Comparison of ENCODE assay signal across 10 cellular contexts in the genomic region with DNA sequence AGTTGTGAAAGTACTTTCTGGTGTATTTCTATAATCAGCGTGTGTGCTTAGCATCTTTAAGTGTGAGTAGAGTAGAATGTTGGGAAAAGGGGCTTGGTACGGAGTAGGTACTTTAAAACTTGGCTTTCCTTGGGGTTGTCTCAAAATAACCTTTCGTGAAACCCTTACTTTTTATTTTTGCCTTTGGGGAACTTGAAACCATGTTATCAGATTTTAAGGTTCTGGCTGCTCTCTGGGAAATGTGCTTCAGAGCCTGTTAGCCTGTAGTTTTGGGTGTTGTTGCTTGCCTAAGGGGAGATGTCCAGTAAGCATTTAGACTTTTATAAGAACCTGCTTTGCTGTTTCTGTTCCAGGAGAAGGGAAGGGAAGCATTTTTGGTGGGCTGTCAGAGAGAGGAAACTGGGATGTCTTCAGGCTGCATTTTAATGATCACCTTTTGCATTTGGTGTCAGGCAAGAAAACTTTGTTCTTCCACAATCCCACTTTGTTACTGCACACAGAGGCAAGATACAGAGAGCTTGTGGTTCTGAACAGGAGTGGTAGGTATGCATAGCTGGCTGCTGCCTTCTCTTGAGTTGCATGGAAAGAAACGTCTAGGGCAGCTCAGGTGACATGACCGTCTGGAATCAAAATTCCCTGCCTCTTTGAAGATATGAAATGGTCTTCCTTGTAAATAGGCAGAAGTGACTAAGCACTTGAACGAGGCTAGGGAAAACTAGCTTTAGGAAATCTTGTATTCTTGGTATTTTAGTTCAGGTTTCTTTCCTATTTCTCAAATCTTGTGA. TPM values are rescaled to one million over a fixed set of nuclear protein-coding genes. Genes with fewer than 3 reads are reported as not detected.
DNase-seq lines count a peak whose midpoint lies in the region; ATAC-seq and TF ChIP-seq lines count a peak whose summit lies in the region.
"Had no signal": no experiment of that assay in that cellular context is flagged by ENCODE, and none has a peak within 500 bp of the region (broad histone marks: within the 10 kb centered on the region; RNA-seq: fewer than 3 reads in every experiment).

No MANE protein-coding gene starts in this region.

- intact Hi-C loops in activated naive CD4-positive, alpha-beta T cell treated with anti-CD3 and anti-CD28 coated beads for 36 hours (cut with micrococcal nuclease): loop anchor here (2.0 to 10.0 kb wide), 6 partner anchors 36 to 571 kb away; a partner anchor contains a TSS

- H3K27ac ChIP-seq in iPS-20b (ENCODE audit: low read length) (no peak overlapping the region), thoracic aorta (no peak overlapping the region)

- H3K27me3 ChIP-seq in iPS-20b (ENCODE audit: insufficient read depth, low read length) (peaks cover 4% of the 10 kb centered on the region; the same call in 1 of the 2 replicates), thoracic aorta (replicated peaks; ENCODE audit: insufficient read depth) (no peaks in the 10 kb centered on the region)
- H3K27me3 ChIP-seq: gastroesophageal sphincter had no signal

- H3K9me3 ChIP-seq in iPS-20b (ENCODE audit: insufficient read depth, low read depth, low read length) (no peaks in the 10 kb centered on the region), thoracic aorta (no peaks in the 10 kb centered on the region)
- H3K9me3 ChIP-seq: gastroesophageal sphincter had no signal

- no peaks in the 10 kb centered on the region for H3K27me3 Mint-ChIP-seq in activated naive CD4-positive, alpha-beta T cell treated with anti-CD3 and anti-CD28 coated beads for 36 hours (ENCODE audit: low read depth)
- no peaks in the 10 kb centered on the region for H3K27me3 Mint-ChIP-seq in activated CD4-positive, alpha-beta memory T cell treated with anti-CD3 and anti-CD28 coated beads, Interleukin-2, amount 10 ng/mL, durations not matched to agents 7 days and 5 days

- peak overlapping the region; percentile 33 for H3K27ac Mint-ChIP-seq in activated naive CD4-positive, alpha-beta T cell treated with anti-CD3 and anti-CD28 coated beads for 36 hours
- no peak overlapping the region for H3K27ac Mint-ChIP-seq in activated CD4-positive, alpha-beta memory T cell treated with anti-CD3 and anti-CD28 coated beads, Interleukin-2, amount 10 ng/mL, durations not matched to agents 7 days and 5 days

- peak overlapping the region; percentile 91 for H3K4me3 Mint-ChIP-seq in activated naive CD4-positive, alpha-beta T cell treated with anti-CD3 and anti-CD28 coated beads for 36 hours
- peak overlapping the region; percentile 88 for H3K4me3 Mint-ChIP-seq in activated CD4-positive, alpha-beta memory T cell treated with anti-CD3 and anti-CD28 coated beads, Interleukin-2, amount 10 ng/mL, durations not matched to agents 7 days and 5 days

- ATAC-seq in thoracic aorta (ENCODE audit: insufficient number of reproducible peaks, low FRiP score, low read depth): no peak
- ATAC-seq: gastroesophageal sphincter had no signal

- no peak for DNase-seq in activated naive CD4-positive, alpha-beta T cell treated with anti-CD3 and anti-CD28 coated beads for 36 hours
- DNase-seq in activated naive CD4-positive, alpha-beta T cell treated with Interleukin-2 at 50 U/mL for 16 hours: no peak
- no peak for DNase-seq in activated CD4-positive, alpha-beta memory T cell treated with anti-CD3 and anti-CD28 coated beads, Interleukin-2, amount 10 ng/mL, durations not matched to agents 7 days and 5 days
- DNase-seq in thoracic aorta (ENCODE audit: low spot score): no peak
- DNase-seq in NCI-H345 treated with DMSO at 0.1 percent for 48 hours (lab: John Stamatoyannopoulos, UW; ENCODE audit: unreplicated experiment): no peak
- no peak for DNase-seq in C1 segment of cervical spinal cord (lab: John Stamatoyannopoulos, UW)
- no peak for DNase-seq in hepatic stellate cell (ENCODE audit: low spot score)
- DNase-seq: NCI-H345 had no signal

- peak overlapping the region; percentile 85; the same call in 1 of the 2 replicates for H3K9ac ChIP-seq in iPS-20b (ENCODE audit: low read depth, low read length)

- POLR2A ChIA-PET in activated CD4-positive, alpha-beta memory T cell treated with anti-CD3 and anti-CD28 coated beads, Interleukin-2, amount 10 ng/mL, durations not matched to agents 7 days and 5 days (lab: Charles Lee): interaction anchor here (1.3 to 1.9 kb wide), 5 partner anchors 14 to 135 kb away, joined by 3 to 7 read pairs (median 4); no protein-coding TSS in a partner anchor

- CTCF ChIA-PET in activated naive CD4-positive, alpha-beta T cell treated with anti-CD3 and anti-CD28 coated beads for 36 hours (lab: Charles Lee): interaction anchor here (0.6 to 1.0 kb wide), 5 partner anchors 11 to 29 kb away, joined by 3 to 5 read pairs (median 4); no protein-coding TSS in a partner anchor
- CTCF ChIA-PET in activated CD4-positive, alpha-beta memory T cell treated with anti-CD3 and anti-CD28 coated beads, Interleukin-2, amount 10 ng/mL, durations not matched to agents 7 days and 5 days (lab: Charles Lee): interaction anchor here (0.8 to 1.6 kb wide), 3 partner anchors 10 to 26 kb away, joined by 3 to 4 read pairs (median 3); no protein-coding TSS in a partner anchor

- H3K9me3 Mint-ChIP-seq in activated naive CD4-positive, alpha-beta T cell treated with anti-CD3 and anti-CD28 coated beads for 36 hours: no peaks in the 10 kb centered on the region
- H3K9me3 Mint-ChIP-seq in activated CD4-positive, alpha-beta memory T cell treated with anti-CD3 and anti-CD28 coated beads, Interleukin-2, amount 10 ng/mL, durations not matched to agents 7 days and 5 days: no peaks in the 10 kb centered on the region

- no peak for TF ChIP-seq CTCF in thoracic aorta (IDR thresholded peaks at IDR 0.05)

- peaks cover 15% of the 10 kb centered on the region for H3K36me3 Mint-ChIP-seq in activated naive CD4-positive, alpha-beta T cell treated with anti-CD3 and anti-CD28 coated beads for 36 hours (ENCODE audit: low read depth)
- H3K36me3 Mint-ChIP-seq in activated CD4-positive, alpha-beta memory T cell treated with anti-CD3 and anti-CD28 coated beads, Interleukin-2, amount 10 ng/mL, durations not matched to agents 7 days and 5 days (ENCODE audit: low read depth): peaks cover 18% of the 10 kb centered on the region

- peaks cover 19% of the 10 kb centered on the region for H3K4me1 ChIP-seq in iPS-20b (ENCODE audit: insufficient read depth, low read length)
- H3K4me1 ChIP-seq in thoracic aorta (ENCODE audit: control insufficient read depth in 1 of 2, low read depth in 2 of 2): peaks cover 23 to 25% of the 10 kb centered on the region in 2 donors

- peaks cover 45% of the 10 kb centered on the region for H3K4me1 Mint-ChIP-seq in activated naive CD4-positive, alpha-beta T cell treated with anti-CD3 and anti-CD28 coated beads for 36 hours (ENCODE audit: low read depth)
- peaks cover 38% of the 10 kb centered on the region for H3K4me1 Mint-ChIP-seq in activated CD4-positive, alpha-beta memory T cell treated with anti-CD3 and anti-CD28 coated beads, Interleukin-2, amount 10 ng/mL, durations not matched to agents 7 days and 5 days

- H3K4me3 ChIP-seq in iPS-20b (ENCODE audit: low read length) (peak overlapping the region; percentile 95), thoracic aorta (peak overlapping the region; percentile 93)

- no peaks in the 10 kb centered on the region for H3K36me3 ChIP-seq in iPS-20b (ENCODE audit: insufficient read depth, low read depth, low read length)
- no peaks in the 10 kb centered on the region for H3K36me3 ChIP-seq in thoracic aorta
- H3K36me3 ChIP-seq: gastroesophageal sphincter had no signal

RNA-seq across cellular contexts. Expression of a gene that starts 1.6 kb away (rescaled TPM):
- 10 to 100 TPM; 57.9 to 59.3 TPM for total RNA-seq in activated naive CD4-positive, alpha-beta T cell treated with anti-CD3 and anti-CD28 coated beads for 36 hours
- 10 to 100 TPM; 37.3 to 37.8 TPM for total RNA-seq in activated CD4-positive, alpha-beta memory T cell treated with anti-CD3 and anti-CD28 coated beads, Interleukin-2, amount 10 ng/mL, durations not matched to agents 7 days and 5 days
- total RNA-seq in thoracic aorta: 10 to 100 TPM; 36.4 to 47.0 TPM

RNA-seq across cellular contexts. Expression of a gene that starts 49.1 kb away (rescaled TPM):
- total RNA-seq in activated naive CD4-positive, alpha-beta T cell treated with anti-CD3 and anti-CD28 coated beads for 36 hours: not detected
- not detected for total RNA-seq in activated CD4-positive, alpha-beta memory T cell treated with anti-CD3 and anti-CD28 coated beads, Interleukin-2, amount 10 ng/mL, durations not matched to agents 7 days and 5 days
- 10 to 100 TPM; 13.4 to 14.9 TPM for total RNA-seq in thoracic aorta

Comparison
In these comparisons a context has a peak if more than half of its experiments do, and no peak if none do; other contexts are left out.
1. RNA of a gene that starts 49.1 kb away (total RNA-seq): 13.4 to 14.9 TPM in thoracic aorta; not detected in activated naive CD4-positive, alpha-beta T cell treated with anti-CD3 and anti-CD28 coated beads for 36 hours and not detected in activated CD4-positive, alpha-beta memory T cell treated with anti-CD3 and anti-CD28 coated beads, Interleukin-2, amount 10 ng/mL, durations not matched to agents 7 days and 5 days; every median in the first group is over 10 times any median in the second.